11 cellular contexts compared by ENCODE assay signal in the genomic region with DNA sequence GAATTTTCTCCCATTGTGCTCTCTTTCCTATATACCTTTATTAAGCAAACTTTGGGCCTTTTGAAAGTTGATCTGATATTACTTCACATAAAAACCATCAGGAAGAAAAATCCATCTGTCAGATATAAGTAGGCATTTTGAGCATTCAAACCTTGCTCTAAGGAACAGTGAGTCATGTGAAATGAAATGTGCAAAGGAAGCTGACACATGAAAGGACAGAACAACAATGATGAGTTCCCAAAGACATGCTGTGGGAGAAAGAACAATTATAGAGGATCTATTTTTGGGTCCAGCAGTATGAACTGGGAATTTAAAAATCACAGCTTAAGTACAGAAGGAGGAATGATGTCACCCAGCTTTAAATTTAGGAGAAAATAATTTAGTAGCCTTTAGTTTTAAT. TPM values are rescaled to one million over a fixed set of nuclear protein-coding genes. Genes with fewer than 3 reads are reported as not detected.
DNase-seq lines count a peak whose midpoint lies in the region; ATAC-seq and TF ChIP-seq lines count a peak whose summit lies in the region.
"Had no signal": no experiment of that assay in that cellular context is flagged by ENCODE, and none has a peak within 500 bp of the region (broad histone marks: within the 10 kb centered on the region; RNA-seq: fewer than 3 reads in every experiment).

No MANE protein-coding gene starts in this region.

- no peak overlapping the region for H3K4me3 Mint-ChIP-seq in natural killer cell treated with Interleukin-12 subunit alpha and Interleukin-12 subunit beta and Interleukin-15 and Interleukin-18, amount 100 ng/mL, for 72 hours

- H3K27me3 Mint-ChIP-seq in natural killer cell treated with Interleukin-12 subunit alpha and Interleukin-12 subunit beta and Interleukin-15 and Interleukin-18, amount 100 ng/mL, for 72 hours, result no peaks in the 10 kb centered on the region

- H3K4me3 ChIP-seq in fibroblast of mammary gland (ENCODE audit: control insufficient read depth, low read depth, low read length), result no peak overlapping the region
- no peak overlapping the region for H3K4me3 ChIP-seq in Karpas-422 (ENCODE audit: low read length)

- no peaks in the 10 kb centered on the region for H3K36me3 Mint-ChIP-seq in natural killer cell treated with Interleukin-12 subunit alpha and Interleukin-12 subunit beta and Interleukin-15 and Interleukin-18, amount 100 ng/mL, for 72 hours

- peaks cover 5% of the 10 kb centered on the region for H3K9me3 Mint-ChIP-seq in natural killer cell treated with Interleukin-12 subunit alpha and Interleukin-12 subunit beta and Interleukin-15 and Interleukin-18, amount 100 ng/mL, for 72 hours

- DNase-seq in GM04504 (ENCODE audit: low read depth), result peak; percentile 49
- peak; percentile 87 for DNase-seq in fibroblast of mammary gland (ENCODE audit: low read depth)
- DNase-seq in putamen (ENCODE audit: low spot score), result peak; percentile 74
- no peak for DNase-seq in NCI-H187 treated with DMSO at 0.1 percent for 48 hours (lab: John Stamatoyannopoulos, UW)
- no peak for DNase-seq in natural killer cell treated with Interleukin-12 subunit alpha and Interleukin-12 subunit beta and Interleukin-15 and Interleukin-18, amount 100 ng/mL, for 72 hours (ENCODE audit: low spot score)
- DNase-seq in Karpas-422, result no peak
- DNase-seq in germinal center (ENCODE audit: low spot score), result no peak
- DNase-seq: DMS 273 treated with DMSO at 0.1 percent for 48 hours; stimulated activated CD4-positive, alpha-beta T cell treated with anti-CD3 and anti-CD28 coated beads, Interleukin-15, amount 100 ng/mL, for 24 hours; WERI-Rb-1 had no signal

- no peak overlapping the region for H2AFZ ChIP-seq in Karpas-422 (ENCODE audit: low read length)

- H3K79me2 ChIP-seq in Karpas-422 (ENCODE audit: low read length), result no peaks in the 10 kb centered on the region

- no peak overlapping the region for H3K9ac ChIP-seq in Karpas-422 (ENCODE audit: low read length)

- peaks cover 4% of the 10 kb centered on the region; the same call in 1 of the 2 replicates for H3K9me3 ChIP-seq in Karpas-422 (ENCODE audit: low read length)

- no peaks in the 10 kb centered on the region for H3K4me1 ChIP-seq in Karpas-422 (ENCODE audit: low read length)

- no peaks in the 10 kb centered on the region for H4K20me1 ChIP-seq in Karpas-422 (ENCODE audit: insufficient read depth, low read depth, low read length)

- H3K4me2 ChIP-seq in Karpas-422 (ENCODE audit: low read depth, low read length, poor library complexity, severe bottlenecking), result no peak overlapping the region

- H3K27me3 ChIP-seq in Karpas-422 (ENCODE audit: low read length), result no peaks in the 10 kb centered on the region

- no peak overlapping the region for H3K27ac ChIP-seq in Karpas-422 (ENCODE audit: low read length)
- H3K27ac ChIP-seq: WERI-Rb-1 had no signal

- H3K36me3 ChIP-seq in Karpas-422 (ENCODE audit: insufficient read depth, low read length), result no peaks in the 10 kb centered on the region
- H3K36me3 ChIP-seq: WERI-Rb-1 had no signal

- peak; percentile 80 for ATAC-seq in SK-N-SH treated with all-trans-retinoic acid at 6 μM for 48 hours
- ATAC-seq in natural killer cell treated with Interleukin-12 subunit alpha and Interleukin-12 subunit beta and Interleukin-15 and Interleukin-18, amount 100 ng/mL, for 72 hours, result no peak

- H3K9me2 ChIP-seq in Karpas-422 (replicated peaks; ENCODE audit: insufficient read depth, low read length), result no peaks in the 10 kb centered on the region

- no peaks in the 10 kb centered on the region for H3K4me1 Mint-ChIP-seq in natural killer cell treated with Interleukin-12 subunit alpha and Interleukin-12 subunit beta and Interleukin-15 and Interleukin-18, amount 100 ng/mL, for 72 hours (ENCODE audit: low read depth in 2 of 2)

- no peak for TF ChIP-seq CTCF in fibroblast of mammary gland (conservative IDR thresholded peaks at IDR 0.05; ENCODE audit: control insufficient read depth, insufficient read depth, low read depth, low read length)

- no peak overlapping the region for H3K27ac Mint-ChIP-seq in natural killer cell treated with Interleukin-12 subunit alpha and Interleukin-12 subunit beta and Interleukin-15 and Interleukin-18, amount 100 ng/mL, for 72 hours

TF ChIP-seq in SK-N-SH treated with all-trans-retinoic acid at 6 μM for 48 hours, 23 proteins besides CTCF, POLR2A, EP300 and RAD21:
- TF ChIP-seq ZC3H10 (CRISPR knock-in tag; IDR thresholded peaks at IDR 0.05) (peak; percentile 62; the same call in 1 of the 2 replicates), ISL1 (CRISPR knock-in tag; IDR thresholded peaks at IDR 0.05) (no peak)

RNA-seq across cellular contexts. Expression of a gene that starts 18.1 kb away (rescaled TPM):
- under 1 TPM in 1 of 2 donors, not detected in 1; 0.48 TPM for total RNA-seq in natural killer cell treated with Interleukin-12 subunit alpha and Interleukin-12 subunit beta and Interleukin-15 and Interleukin-18, amount 100 ng/mL, for 72 hours
- total RNA-seq in Karpas-422 (2014; rRNA removed; shearing (Covaris generic); ENCODE audit: low replicate concordance), result 0.26 TPM in 1 of 2 replicates, not detected in the other

Comparison
In these comparisons a context has a peak if more than half of its experiments do, and no peak if none do; other contexts are left out.
1. DNase-seq: peak in GM04504 (single experiment), fibroblast of mammary gland (single experiment) and putamen (single experiment); none in NCI-H187 treated with DMSO at 0.1 percent for 48 hours (single experiment), natural killer cell treated with Interleukin-12 subunit alpha and Interleukin-12 subunit beta and Interleukin-15 and Interleukin-18, amount 100 ng/mL, for 72 hours (single experiment), Karpas-422 (single experiment) and germinal center (single experiment).